Comparison of ENCODE assay signal across 13 cellular contexts in the genomic region with DNA sequence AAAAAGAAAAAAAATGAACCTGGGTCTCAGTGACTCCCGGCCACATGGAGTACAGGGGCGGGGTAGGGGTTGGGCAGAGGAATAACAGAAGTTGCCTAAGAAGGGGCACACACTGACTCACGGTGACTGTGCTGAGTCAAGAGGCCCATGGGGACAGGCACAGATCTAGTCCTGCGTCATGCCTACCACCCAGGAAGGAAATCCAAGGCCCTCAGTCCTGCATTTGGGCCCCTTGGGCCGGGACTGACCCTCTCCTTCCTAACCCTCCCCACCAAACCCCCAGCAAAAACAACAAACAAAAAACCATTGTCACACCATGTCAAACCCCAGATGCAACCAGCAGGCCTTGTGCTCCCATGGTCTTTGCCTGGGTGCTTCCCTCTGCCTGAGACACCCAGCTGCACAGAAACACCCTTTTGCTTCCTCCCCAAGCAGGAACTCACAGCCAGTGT. TPM values are rescaled to one million over a fixed set of nuclear protein-coding genes. Genes with fewer than 3 reads are reported as not detected.
DNase-seq lines count a peak whose midpoint lies in the region; ATAC-seq and TF ChIP-seq lines count a peak whose summit lies in the region.
"Had no signal": no experiment of that assay in that cellular context is flagged by ENCODE, and none has a peak within 500 bp of the region (broad histone marks: within the 10 kb centered on the region; RNA-seq: fewer than 3 reads in every experiment).

No MANE protein-coding gene starts in this region.

- no peaks in the 10 kb centered on the region for H3K9me3 ChIP-seq in lower lobe of right lung
- H3K9me3 ChIP-seq: sigmoid colon, transverse colon had no signal

- H3K27me3 ChIP-seq in ACC112 (ENCODE audit: insufficient read depth, low read length) (no peaks in the 10 kb centered on the region), lower lobe of right lung (ENCODE audit: low read depth) (no peaks in the 10 kb centered on the region)
- H3K27me3 ChIP-seq: sigmoid colon had no signal

- intact Hi-C loops in lower lobe of right lung (cut with DNase I) = no loop called here

- no peaks in the 10 kb centered on the region for H3K79me2 ChIP-seq in ACC112 (ENCODE audit: control insufficient read depth, insufficient read depth, low read length, unreplicated experiment)

- TF ChIP-seq CTCF in lower lobe of right lung (IDR thresholded peaks at IDR 0.05) = no peak

- no peak overlapping the region for H2AFZ ChIP-seq in ACC112 (ENCODE audit: low read length, unreplicated experiment)

- peaks cover 21% of the 10 kb centered on the region for H3K4me1 ChIP-seq in ACC112 (ENCODE audit: control insufficient read depth, insufficient read depth, low read length, unreplicated experiment)
- no peaks in the 10 kb centered on the region for H3K4me1 ChIP-seq in lower lobe of right lung
- H3K4me1 ChIP-seq: sigmoid colon, transverse colon had no signal

- H3K27ac ChIP-seq in ACC112 (ENCODE audit: low read depth, low read length) = peak overlapping the region; percentile 92
- H3K27ac ChIP-seq in lower lobe of right lung = peak overlapping the region; percentile 49

- no peaks in the 10 kb centered on the region for H3K36me3 ChIP-seq in ACC112 (ENCODE audit: insufficient read depth, low read length)
- H3K36me3 ChIP-seq in lower lobe of right lung = no peaks in the 10 kb centered on the region
- H3K36me3 ChIP-seq: sigmoid colon, transverse colon had no signal

- ATAC-seq in lower lobe of right lung = peak; percentile 89 to 95
- no peak for ATAC-seq in HG03196 (IDR thresholded peaks at IDR 0.05; ENCODE audit: unreplicated experiment)

- DNase-seq in M059J (ENCODE audit: low read depth) (peak; percentile 81), brain pericyte (ENCODE audit: low read depth, low spot score) (peak; percentile 69), lower lobe of right lung (peak; percentile 83), cerebellum (ENCODE audit: low spot score) (no peak), activated T-cell treated with anti-CD3 and anti-CD28 coated beads for 4 hours (no peak), inferior parietal cortex (ENCODE audit: extremely low spot score) (no peak)
- DNase-seq: hypothalamus, RPMI8226, sigmoid colon, transverse colon had no signal

- H3K4me3 ChIP-seq in ACC112 (ENCODE audit: low read depth, low read length) (no peak overlapping the region), lower lobe of right lung (no peak overlapping the region)
- H3K4me3 ChIP-seq: sigmoid colon, transverse colon had no signal

RNA-seq across cellular contexts. Expression of gene NOTCH3, which starts 9.6 kb away (rescaled TPM):
- 0.66 and 2.4 TPM in 2 replicates for total RNA-seq in M059J (2014; rRNA removed; shearing (Covaris generic))
- total RNA-seq in lower lobe of right lung (52.7 TPM), cerebellum (28.7 TPM)

RNA-seq across cellular contexts. Expression of gene EPHX3, which starts 21.9 kb away (rescaled TPM):
- total RNA-seq in M059J (2014; rRNA removed; shearing (Covaris generic)) = not detected in 2 replicates
- 2.3 TPM for total RNA-seq in lower lobe of right lung
- 0.18 TPM for total RNA-seq in cerebellum
- total RNA-seq: B cell, sigmoid colon, transverse colon had no signal

Comparison
In these comparisons a context has a peak if more than half of its experiments do, and no peak if none do; other contexts are left out.
1. DNase-seq: peak in M059J (single experiment), brain pericyte (single experiment) and lower lobe of right lung (single experiment); none in cerebellum (single experiment), activated T-cell treated with anti-CD3 and anti-CD28 coated beads for 4 hours (single experiment) and inferior parietal cortex (single experiment).